In the genomic region with DNA sequence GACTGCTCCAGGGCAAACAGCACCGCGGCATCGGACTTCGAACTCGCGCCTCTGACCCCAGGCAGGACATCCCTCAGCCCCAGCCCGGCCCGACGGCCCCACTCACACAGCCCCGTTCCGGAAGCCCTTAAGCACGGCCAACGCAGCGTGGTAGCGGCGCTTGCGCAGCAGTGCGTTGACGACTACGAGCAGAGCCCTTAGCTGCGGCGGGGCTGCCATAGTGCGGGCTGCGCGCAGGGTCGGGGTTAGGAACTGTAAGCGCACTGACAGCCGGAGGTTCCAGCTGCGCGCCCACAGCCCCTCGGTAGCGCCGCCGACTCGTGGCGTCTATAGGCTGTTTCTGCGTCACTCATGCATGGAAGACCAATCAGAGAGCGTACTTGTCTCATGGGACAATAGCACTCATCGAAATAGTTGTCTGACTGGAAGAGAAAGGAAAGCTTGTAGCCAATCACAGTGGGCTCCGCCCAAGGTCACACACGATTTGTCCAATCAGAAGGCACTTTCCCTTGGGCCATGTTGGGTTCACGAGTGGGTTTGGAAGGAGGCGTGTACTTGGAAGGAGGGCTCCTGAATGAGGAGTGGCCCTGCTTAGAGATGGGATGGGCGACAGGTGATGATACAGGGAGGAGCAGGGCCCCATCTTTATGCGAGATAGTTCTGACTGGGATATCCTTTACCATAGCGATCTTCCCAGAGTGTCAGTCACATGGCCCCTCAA, we compare ENCODE assay signal across 8 cellular contexts. TPM values are rescaled to one million over a fixed set of nuclear protein-coding genes. Genes with fewer than 3 reads are reported as not detected.
A peak's percentile ranks its signal among the peaks of the same experiment; 100 is the strongest.
DNase-seq lines count a peak whose midpoint lies in the region; ATAC-seq, FAIRE-seq and TF ChIP-seq lines count a peak whose summit lies in the region.

A gene with protein sequence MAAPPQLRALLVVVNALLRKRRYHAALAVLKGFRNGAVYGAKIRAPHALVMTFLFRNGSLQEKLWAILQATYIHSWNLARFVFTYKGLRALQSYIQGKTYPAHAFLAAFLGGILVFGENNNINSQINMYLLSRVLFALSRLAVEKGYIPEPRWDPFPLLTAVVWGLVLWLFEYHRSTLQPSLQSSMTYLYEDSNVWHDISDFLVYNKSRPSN (minus strand): TSS at position 322 of the 721 bp plus-strand sequence. CDS start 103 bp downstream, at position 219.

- peak within 1 kb of the TSS; percentile 66 to 90 for H3K4me3 ChIP-seq in prostate gland

- peak; percentile 95 for DNase-seq in GM12891 (ENCODE audit: insufficient read length, low spot score)
- peak; percentile 99 for DNase-seq in NCI-H146 (lab: John Stamatoyannopoulos, UW)
- DNase-seq in T-helper 17 cell = peak; percentile 69 to 79 (median 73)
- DNase-seq in left ventricle myocardium superior = peak; percentile 90
- peak; percentile 90 for DNase-seq in prostate gland (ENCODE audit: low spot score)
- peak; percentile 95 for DNase-seq in urothelium cell line (ENCODE audit: low spot score)

- intact Hi-C loops in left ventricle myocardium superior (cut with micrococcal nuclease) = no loop called here
- intact Hi-C loops in prostate gland (cut with DNase I) = no loop called here

- peak; percentile 97 for FAIRE-seq in GM12891 (lab: Jason Lieb, UNC)
- FAIRE-seq in urothelium cell line (lab: Jason Lieb, UNC) = peak; percentile 74

- no peaks in the 10 kb centered on the region for H3K27me3 ChIP-seq in prostate gland (replicated peaks; ENCODE audit: insufficient read depth)

- peak within 1 kb of the TSS; percentile 80 for H3K4me3 Mint-ChIP-seq in T-helper 17 cell

- peak in 1 of 4 experiments; percentile 13 for TF ChIP-seq CTCF in prostate gland (IDR thresholded peaks at IDR 0.05)

- no peaks in the 10 kb centered on the region for H3K9me3 ChIP-seq in T-helper 17 cell (ENCODE audit: control insufficient read depth, low read length, poor library complexity, severe bottlenecking)
- no peaks in the 10 kb centered on the region for H3K9me3 ChIP-seq in prostate gland

- H3K4me1 Mint-ChIP-seq in T-helper 17 cell = peaks cover 12% of the 10 kb centered on the region

- H3K27ac ChIP-seq in angular gyrus (ENCODE audit: low read depth, low read length) (peak within 1 kb of the TSS; percentile 84), prostate gland (peak within 1 kb of the TSS; percentile 51 to 68)

- peaks cover 9% of the 10 kb centered on the region for H3K4me1 ChIP-seq in prostate gland (replicated peaks)

- TF ChIP-seq POLR2A in GM12891 (IDR thresholded peaks at IDR 0.05; ENCODE audit: low read depth, low read length) = peak; percentile 26; the same call in 1 of the 2 replicates
- TF ChIP-seq POLR2A in prostate gland (IDR thresholded peaks at IDR 0.05) = peak; percentile 29

- H3K36me3 ChIP-seq in prostate gland = no peaks in the 10 kb centered on the region

- H3K27ac Mint-ChIP-seq in T-helper 17 cell = peak within 1 kb of the TSS; percentile 8

- H3K27me3 Mint-ChIP-seq in T-helper 17 cell = no peaks in the 10 kb centered on the region

- 3% methylated on average over 42 of the region's 46 CpGs for WGBS in prostate gland

- ATAC-seq in HG02798 (IDR thresholded peaks at IDR 0.05; ENCODE audit: poor library complexity, unreplicated experiment) = peak; percentile 98
- ATAC-seq in T-helper 17 cell = peak; percentile 98
- ATAC-seq in left ventricle myocardium superior = peak; percentile 100

- peaks cover 3% of the 10 kb centered on the region for H3K36me3 Mint-ChIP-seq in T-helper 17 cell (ENCODE audit: low read depth)

TF ChIP-seq in GM12891, 5 proteins besides CTCF, POLR2A, EP300 and RAD21:
- TF ChIP-seq SPI1 (IDR thresholded peaks at IDR 0.05; ENCODE audit: low read depth, low read length) (no peak), TAF1 (IDR thresholded peaks at IDR 0.05; ENCODE audit: low read depth, low read length) (no peak), POU2F2 (IDR thresholded peaks at IDR 0.05; ENCODE audit: low read depth, low read length) (0 out of 2 replicates have a peak, but pooled peaks have one; percentile 21), PAX5 (IDR thresholded peaks at IDR 0.05; ENCODE audit: insufficient read depth, low read length, severe bottlenecking) (peak; percentile 35)

RNA-seq across cellular contexts. Expression of the gene that starts here (rescaled TPM):
- polyA plus RNA-seq in GM12891 (2012; ENCODE audit: low read depth, missing spikeins) = 6.0 TPM
- total RNA-seq in T-helper 17 cell (1 to 10 TPM; 3.7 to 4.0 TPM), left ventricle myocardium superior (13.5 TPM), prostate gland (10 to 100 TPM; 13.3 to 25.5 TPM)

Comparison
In these comparisons a context has a peak if more than half of its experiments do, and no peak if none do; other contexts are left out.
1. Peak in every context shown above with its lines: DNase-seq, ATAC-seq, H3K4me3 ChIP-seq and H3K27ac ChIP-seq.